ENCODE assay signal across 8 cellular contexts in genomic region chr3:99637381-99638111, GRCh38. TPM values are rescaled to one million over a fixed set of nuclear protein-coding genes. Genes with fewer than 3 reads are reported as not detected.
DNase-seq lines count a peak whose midpoint lies in the region; ATAC-seq and TF ChIP-seq lines count a peak whose summit lies in the region.

No MANE protein-coding gene starts in this region.

- ATAC-seq in CD4-positive, alpha-beta T cell (ENCODE audit: poor library complexity): no peak
- no peak for ATAC-seq in naive thymus-derived CD4-positive, alpha-beta T cell
- no peak for ATAC-seq in GM19324 (IDR thresholded peaks at IDR 0.05; ENCODE audit: low FRiP score, unreplicated experiment)

- no peak overlapping the region for H3K27ac Mint-ChIP-seq in CD4-positive, alpha-beta T cell
- H3K27ac Mint-ChIP-seq in naive thymus-derived CD4-positive, alpha-beta T cell: no peak overlapping the region

- no peak overlapping the region for H3K27ac ChIP-seq in CD4-positive, alpha-beta T cell (ENCODE audit: low read depth, low read length)
- peak overlapping the region; percentile 86 for H3K27ac ChIP-seq in epithelial cell of prostate
- H3K27ac ChIP-seq in naive thymus-derived CD4-positive, alpha-beta T cell (ENCODE audit: low read depth, low read length): no peak overlapping the region

- no peaks in the 10 kb centered on the region for H3K9me3 ChIP-seq in CD4-positive, alpha-beta T cell (ENCODE audit: control insufficient read depth, low read length)
- H3K9me3 ChIP-seq in NT2/D1 (ENCODE audit: insufficient read depth, low read length): no peaks in the 10 kb centered on the region
- H3K9me3 ChIP-seq in naive thymus-derived CD4-positive, alpha-beta T cell (ENCODE audit: control insufficient read depth in 2 of 3, low read length in 3 of 3): no peaks in the 10 kb centered on the region

- POLR2A ChIA-PET in CD4-positive, alpha-beta T cell (lab: Charles Lee): no interaction called here
- POLR2A ChIA-PET in naive thymus-derived CD4-positive, alpha-beta T cell (lab: Charles Lee): no interaction called here

- peaks cover 64% of the 10 kb centered on the region for H3K27me3 ChIP-seq in CD4-positive, alpha-beta T cell (ENCODE audit: control insufficient read depth, insufficient read depth, low read length)
- peaks cover 14% of the 10 kb centered on the region for H3K27me3 ChIP-seq in NT2/D1 (ENCODE audit: insufficient read depth, insufficient read length)
- peaks cover 0 to 7% of the 10 kb centered on the region in 2 donors for H3K27me3 ChIP-seq in naive thymus-derived CD4-positive, alpha-beta T cell (ENCODE audit: control insufficient read depth in 2 of 2, insufficient read depth in 2 of 2, low read length in 2 of 2)

- intact Hi-C loops in CD4-positive, alpha-beta T cell (cut with DNase I, micrococcal nuclease): no loop called here
- intact Hi-C loops in naive thymus-derived CD4-positive, alpha-beta T cell (cut with micrococcal nuclease): no loop called here

- peak overlapping the region; percentile 33 for H3K4me3 ChIP-seq in NT2/D1 (ENCODE audit: insufficient read length, low read depth)
- H3K4me3 ChIP-seq in naive thymus-derived CD4-positive, alpha-beta T cell (ENCODE audit: low read length): no peak overlapping the region

- H3K27me3 Mint-ChIP-seq in CD4-positive, alpha-beta T cell: peaks cover 91% of the 10 kb centered on the region
- peaks cover 67 to 83% (median 79%) of the 10 kb centered on the region in 5 donors for H3K27me3 Mint-ChIP-seq in naive thymus-derived CD4-positive, alpha-beta T cell

- peak overlapping the region; percentile 52 for H3K9ac ChIP-seq in NT2/D1 (ENCODE audit: insufficient read length, low read depth)

- CTCF ChIA-PET in CD4-positive, alpha-beta T cell (lab: Charles Lee): no interaction called here
- CTCF ChIA-PET in naive thymus-derived CD4-positive, alpha-beta T cell (lab: Charles Lee): no interaction called here

- DNase-seq in CD4-positive, alpha-beta T cell: no peak
- no peak for DNase-seq in NT2/D1 (ENCODE audit: low read depth, low spot score)
- no peak for DNase-seq in epithelial cell of prostate (ENCODE audit: low read depth, low spot score)
- no peak for DNase-seq in naive thymus-derived CD4-positive, alpha-beta T cell
- no peak for DNase-seq in NCI-H1436 treated with DMSO at 0.1 percent for 48 hours (lab: John Stamatoyannopoulos, UW)
- DNase-seq in central memory CD4-positive, alpha-beta T cell: no peak
- DNase-seq in NCI-H1694 (lab: John Stamatoyannopoulos, UW): no peak

- H3K36me3 Mint-ChIP-seq in CD4-positive, alpha-beta T cell (ENCODE audit: low read depth): no peaks in the 10 kb centered on the region
- peaks cover 0 to 5% (median 0%) of the 10 kb centered on the region in 5 donors for H3K36me3 Mint-ChIP-seq in naive thymus-derived CD4-positive, alpha-beta T cell

- H3K4me1 Mint-ChIP-seq in CD4-positive, alpha-beta T cell (ENCODE audit: low read depth): peaks cover 15% of the 10 kb centered on the region
- peaks cover 13 to 22% (median 17%) of the 10 kb centered on the region in 7 donors for H3K4me1 Mint-ChIP-seq in naive thymus-derived CD4-positive, alpha-beta T cell

- H3K4me3 Mint-ChIP-seq in CD4-positive, alpha-beta T cell: peak overlapping the region; percentile 9
- H3K4me3 Mint-ChIP-seq in naive thymus-derived CD4-positive, alpha-beta T cell: peak overlapping the region; percentile 26 to 78 (median 60)

- no peaks in the 10 kb centered on the region for H3K36me3 ChIP-seq in NT2/D1 (ENCODE audit: insufficient read depth, insufficient read length, low read length)
- no peaks in the 10 kb centered on the region for H3K36me3 ChIP-seq in naive thymus-derived CD4-positive, alpha-beta T cell (ENCODE audit: control insufficient read depth in 2 of 3, insufficient read depth in 3 of 3, low read length in 3 of 3)

- no peak for TF ChIP-seq CTCF in CD4-positive, alpha-beta T cell (IDR thresholded peaks at IDR 0.05)

- no peaks in the 10 kb centered on the region for H3K4me1 ChIP-seq in NT2/D1 (ENCODE audit: insufficient read depth, insufficient read length)
- H3K4me1 ChIP-seq in naive thymus-derived CD4-positive, alpha-beta T cell (ENCODE audit: control insufficient read depth in 2 of 2, insufficient read depth in 2 of 2, low read length in 2 of 2): no peaks in the 10 kb centered on the region

- no peaks in the 10 kb centered on the region for H3K9me3 Mint-ChIP-seq in CD4-positive, alpha-beta T cell
- H3K9me3 Mint-ChIP-seq in naive thymus-derived CD4-positive, alpha-beta T cell: peaks cover 0 to 5% (median 0%) of the 10 kb centered on the region in 11 donors

RNA-seq across cellular contexts. Expression of gene COL8A1, which starts 0.8 kb away (rescaled TPM):
- total RNA-seq in CD4-positive, alpha-beta T cell: not detected
- under 1 TPM in 4 of 5 experiments, not detected in 1; 0.13 to 0.24 (median 0.14) TPM for total RNA-seq in naive thymus-derived CD4-positive, alpha-beta T cell
- polyA plus RNA-seq in naive thymus-derived CD4-positive, alpha-beta T cell: not detected
